8 cellular contexts compared by ENCODE assay signal in genomic region chr1:203304919-203305808, GRCh38. TPM values are rescaled to one million over a fixed set of nuclear protein-coding genes. Genes with fewer than 3 reads are reported as not detected.
A peak's percentile ranks its signal among the peaks of the same experiment; 100 is the strongest.
DNase-seq lines count a peak whose midpoint lies in the region; ATAC-seq, FAIRE-seq and TF ChIP-seq lines count a peak whose summit lies in the region.

BTG2 (plus strand) TSS chr1:203305519; CDS start chr1:203305607, 88 bp downstream.

- peak; percentile 64 for ATAC-seq in GM21825 (IDR thresholded peaks at IDR 0.05; ENCODE audit: unreplicated experiment)

- TF ChIP-seq CTCF in esophagus squamous epithelium (IDR thresholded peaks at IDR 0.05): no peak

- WGBS in esophagus squamous epithelium, 2 donors: 4 to 13% methylated on average over 10 to 21 of the region's 79 CpGs

- H3K79me2 ChIP-seq in Karpas-422 (ENCODE audit: low read length): peaks cover 37% of the 10 kb centered on the region

- peaks cover 30% of the 10 kb centered on the region for H3K36me3 ChIP-seq in Karpas-422 (ENCODE audit: insufficient read depth, low read length)
- peaks cover 5 to 33% (median 11%) of the 10 kb centered on the region in 3 donors for H3K36me3 ChIP-seq in esophagus squamous epithelium

- peaks cover 41% of the 10 kb centered on the region for H4K20me1 ChIP-seq in Karpas-422 (ENCODE audit: insufficient read depth, low read depth, low read length)

- H2AFZ ChIP-seq in Karpas-422 (ENCODE audit: low read length): no peak within 1 kb of the TSS

- intact Hi-C loops in esophagus squamous epithelium (cut with DNase I): loop anchor here (5.0 kb wide), 1 partner anchor 33 kb away; no protein-coding TSS in a partner anchor

- peak within 1 kb of the TSS; percentile 89 for H3K4me3 ChIP-seq in Karpas-422 (ENCODE audit: low read length)
- peak within 1 kb of the TSS; percentile 88 to 96 (median 93) for H3K4me3 ChIP-seq in esophagus squamous epithelium

- H3K4me1 ChIP-seq in Karpas-422 (ENCODE audit: low read length): peaks cover 79% of the 10 kb centered on the region
- H3K4me1 ChIP-seq in esophagus squamous epithelium: peaks cover 31 to 76% (median 40%) of the 10 kb centered on the region in 3 donors

- H3K4me2 ChIP-seq in Karpas-422 (ENCODE audit: low read depth, low read length, poor library complexity, severe bottlenecking): peak within 1 kb of the TSS; percentile 100

- peak; percentile 23 to 100 (median 98) for TF ChIP-seq POLR2A in esophagus squamous epithelium (IDR thresholded peaks at IDR 0.05)

- H3K27me3 ChIP-seq in Karpas-422 (ENCODE audit: low read length): no peaks in the 10 kb centered on the region
- H3K27me3 ChIP-seq in esophagus squamous epithelium: no peaks in the 10 kb centered on the region

- H3K9ac ChIP-seq in Karpas-422 (ENCODE audit: low read length): peak within 1 kb of the TSS; percentile 99

- DNase-seq in DMS79 treated with DMSO at 0.1 percent for 48 hours (lab: John Stamatoyannopoulos, UW) (peak; percentile 86), Karpas-422 (peak; percentile 97), RCC 7860 (ENCODE audit: low spot score) (peak; percentile 68), activated T-helper 1 cell treated with Interleukin-2 at 50 U/mL for 16 hours (ENCODE audit: low read depth) (peak; percentile 84), esophagus squamous epithelium (lab: John Stamatoyannopoulos, UW) (peak; percentile 62), myocyte (ENCODE audit: low read depth) (peak; percentile 93)
- peak; percentile 82 to 91 for DNase-seq in stimulated activated CD8-positive, alpha-beta memory T cell treated with anti-CD3 and anti-CD28 coated beads, Interleukin-7, amount 100 ng/mL, for 48 hours (ENCODE audit: extremely low read depth in 1 of 2, low read depth in 1 of 2)

- peak within 1 kb of the TSS; percentile 99 for H3K27ac ChIP-seq in Karpas-422 (ENCODE audit: low read length)
- H3K27ac ChIP-seq in esophagus squamous epithelium: peak within 1 kb of the TSS; percentile 97 to 99 (median 99)

- H3K9me2 ChIP-seq in Karpas-422 (replicated peaks; ENCODE audit: insufficient read depth, low read length): no peaks in the 10 kb centered on the region

- no peaks in the 10 kb centered on the region for H3K9me3 ChIP-seq in Karpas-422 (ENCODE audit: low read length)
- no peaks in the 10 kb centered on the region for H3K9me3 ChIP-seq in esophagus squamous epithelium

- FAIRE-seq in RCC 7860 (lab: Jason Lieb, UNC): no peak

RNA-seq across cellular contexts. Expression of gene BTG2, which starts in this region (rescaled TPM):
- 245 and 258 TPM in 2 replicates for total RNA-seq in Karpas-422 (2014; rRNA removed; shearing (Covaris generic); ENCODE audit: low replicate concordance)
- total RNA-seq in esophagus squamous epithelium: 10 to 100 TPM; 29.7 to 46.2 (median 41.3) TPM
- 55.6 and 95.2 TPM in 2 replicates for total RNA-seq in myocyte
- polyA plus RNA-seq in myocyte (2012): 33.6 TPM

Comparison
In these comparisons a context has a peak if more than half of its experiments do, and no peak if none do; other contexts are left out.
1. Peak in every context shown above with its lines: DNase-seq, ATAC-seq, H3K4me3 ChIP-seq and H3K27ac ChIP-seq.